1 cellular context compared by ENCODE assay signal in genomic region chr14:54488646-54489317, GRCh38.
TF ChIP-seq lines count a peak whose summit lies in the region.

TSS of gene GMFB (minus strand) at chr14:54488980. CDS start at chr14:54488927, 53 bp downstream.

TF ChIP-seq in HepG2, 621 proteins besides CTCF, POLR2A, EP300 and RAD21 (continued from another document and continues in another):
- TF ChIP-seq ELF4 (CRISPR knock-in tag; IDR thresholded peaks at IDR 0.05; ENCODE audit: borderline replicate concordance) (no peak), ZEB1 (IDR thresholded peaks at IDR 0.05; ENCODE audit: insufficient replicate concordance, low read depth) (no peak), TSC22D2 (CRISPR knock-in tag; IDR thresholded peaks at IDR 0.05; ENCODE audit: borderline replicate concordance) (no peak), TEAD3 (CRISPR knock-in tag; optimal IDR thresholded peaks at IDR 0.05; ENCODE audit: borderline replicate concordance) (no peak), NAIF1 (CRISPR knock-in tag; IDR thresholded peaks at IDR 0.05; ENCODE audit: borderline replicate concordance) (no peak; the same call in 1 of the 2 replicates), ZNF570 (CRISPR knock-in tag; IDR thresholded peaks at IDR 0.05; ENCODE audit: borderline replicate concordance) (no peak), HNRNPLL (IDR thresholded peaks at IDR 0.05; ENCODE audit: low read depth, low read length, poor library complexity, severe bottlenecking) (peak; percentile 76), KMT2A (CRISPR knock-in tag; IDR thresholded peaks at IDR 0.05) (peak; percentile 80), ZNF282 (IDR thresholded peaks at IDR 0.05; ENCODE audit: partially characterized antibody) (no peak), SALL2 (CRISPR knock-in tag; IDR thresholded peaks at IDR 0.05) (peak; percentile 79; the same call in 1 of the 2 replicates), XRCC5 (optimal IDR thresholded peaks at IDR 0.05; ENCODE audit: low read length) (no peak), NFIB (CRISPR knock-in tag; IDR thresholded peaks at IDR 0.05; ENCODE audit: borderline replicate concordance) (no peak), SIX1 (CRISPR knock-in tag; IDR thresholded peaks at IDR 0.05; ENCODE audit: borderline replicate concordance) (no peak), SNAPC4 (CRISPR knock-in tag; IDR thresholded peaks at IDR 0.05) (no peak), NFE2 (CRISPR knock-in tag; IDR thresholded peaks at IDR 0.05) (no peak), SNAPC5 (CRISPR knock-in tag; IDR thresholded peaks at IDR 0.05; ENCODE audit: borderline replicate concordance) (no peak), ZNF776 (CRISPR knock-in tag; IDR thresholded peaks at IDR 0.05) (peak; percentile 73; the same call in 1 of the 2 replicates), ZNF20 (CRISPR knock-in tag; IDR thresholded peaks at IDR 0.05) (0 out of 2 replicates have a peak, but pooled peaks have one; percentile 21), ZNF784 (CRISPR knock-in tag; IDR thresholded peaks at IDR 0.05; ENCODE audit: borderline replicate concordance) (no peak), SNAI1 (CRISPR knock-in tag; IDR thresholded peaks at IDR 0.05; ENCODE audit: borderline replicate concordance) (peak; percentile 74), RBM39 (IDR thresholded peaks at IDR 0.05; ENCODE audit: low read depth, low read length, poor library complexity, severe bottlenecking) (peak; percentile 83), SMYD3 (CRISPR knock-in tag; IDR thresholded peaks at IDR 0.05) (no peak), SMAD9 (CRISPR knock-in tag; IDR thresholded peaks at IDR 0.05) (no peak), ZNF614 (CRISPR knock-in tag; IDR thresholded peaks at IDR 0.05; ENCODE audit: borderline replicate concordance) (no peak), CSRNP1 (CRISPR knock-in tag; IDR thresholded peaks at IDR 0.05) (0 out of 2 replicates have a peak, but pooled peaks have one; percentile 48), HOXA9 (CRISPR knock-in tag; IDR thresholded peaks at IDR 0.05; ENCODE audit: borderline replicate concordance) (no peak), PHB2 (IDR thresholded peaks at IDR 0.05; ENCODE audit: partially characterized antibody) (no peak), HDAC2 (CRISPR knock-in tag; IDR thresholded peaks at IDR 0.05) (no peak; the same call in none of the 2 replicates), ELF1 (CRISPR knock-in tag; IDR thresholded peaks at IDR 0.05) (peak; percentile 72), ZNF772 (CRISPR knock-in tag; IDR thresholded peaks at IDR 0.05) (peak; percentile 52; the same call in 1 of the 2 replicates), HES4 (CRISPR knock-in tag; IDR thresholded peaks at IDR 0.05; ENCODE audit: borderline replicate concordance) (peak; percentile 60; the same call in 1 of the 2 replicates), ZNF256 (CRISPR knock-in tag; conservative IDR thresholded peaks at IDR 0.05) (no peak), ZNF891 (CRISPR knock-in tag; IDR thresholded peaks at IDR 0.05) (no peak), ZNF24 (IDR thresholded peaks at IDR 0.05) (no peak), ZNF292 (CRISPR knock-in tag; IDR thresholded peaks at IDR 0.05; ENCODE audit: borderline replicate concordance, low read depth) (no peak), POLR2AphosphoS2 (IDR thresholded peaks at IDR 0.05; ENCODE audit: low read depth, low read length) (no peak), NCOR1 (IDR thresholded peaks at IDR 0.05; ENCODE audit: borderline replicate concordance, low read length) (no peak; the same call in 1 of the 2 replicates), PHF20 (CRISPR knock-in tag; IDR thresholded peaks at IDR 0.05) (peak; percentile 75), MYC (CRISPR knock-in tag; IDR thresholded peaks at IDR 0.05; ENCODE audit: borderline replicate concordance) (peak; percentile 66; the same call in 1 of the 2 replicates), ZNF552 (CRISPR knock-in tag; IDR thresholded peaks at IDR 0.05; ENCODE audit: borderline replicate concordance) (no peak), ZSCAN21 (CRISPR knock-in tag; IDR thresholded peaks at IDR 0.05; ENCODE audit: borderline replicate concordance) (no peak)
- TF ChIP-seq, protein P1, sequence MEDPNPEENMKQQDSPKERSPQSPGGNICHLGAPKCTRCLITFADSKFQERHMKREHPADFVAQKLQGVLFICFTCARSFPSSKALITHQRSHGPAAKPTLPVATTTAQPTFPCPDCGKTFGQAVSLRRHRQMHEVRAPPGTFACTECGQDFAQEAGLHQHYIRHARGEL (CRISPR knock-in tag; IDR thresholded peaks at IDR 0.05) = no peak
- TF ChIP-seq, protein P2, sequence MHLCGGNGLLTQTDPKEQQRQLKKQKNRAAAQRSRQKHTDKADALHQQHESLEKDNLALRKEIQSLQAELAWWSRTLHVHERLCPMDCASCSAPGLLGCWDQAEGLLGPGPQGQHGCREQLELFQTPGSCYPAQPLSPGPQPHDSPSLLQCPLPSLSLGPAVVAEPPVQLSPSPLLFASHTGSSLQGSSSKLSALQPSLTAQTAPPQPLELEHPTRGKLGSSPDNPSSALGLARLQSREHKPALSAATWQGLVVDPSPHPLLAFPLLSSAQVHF (CRISPR knock-in tag; IDR thresholded peaks at IDR 0.05) = no peak
- TF ChIP-seq, protein P3, sequence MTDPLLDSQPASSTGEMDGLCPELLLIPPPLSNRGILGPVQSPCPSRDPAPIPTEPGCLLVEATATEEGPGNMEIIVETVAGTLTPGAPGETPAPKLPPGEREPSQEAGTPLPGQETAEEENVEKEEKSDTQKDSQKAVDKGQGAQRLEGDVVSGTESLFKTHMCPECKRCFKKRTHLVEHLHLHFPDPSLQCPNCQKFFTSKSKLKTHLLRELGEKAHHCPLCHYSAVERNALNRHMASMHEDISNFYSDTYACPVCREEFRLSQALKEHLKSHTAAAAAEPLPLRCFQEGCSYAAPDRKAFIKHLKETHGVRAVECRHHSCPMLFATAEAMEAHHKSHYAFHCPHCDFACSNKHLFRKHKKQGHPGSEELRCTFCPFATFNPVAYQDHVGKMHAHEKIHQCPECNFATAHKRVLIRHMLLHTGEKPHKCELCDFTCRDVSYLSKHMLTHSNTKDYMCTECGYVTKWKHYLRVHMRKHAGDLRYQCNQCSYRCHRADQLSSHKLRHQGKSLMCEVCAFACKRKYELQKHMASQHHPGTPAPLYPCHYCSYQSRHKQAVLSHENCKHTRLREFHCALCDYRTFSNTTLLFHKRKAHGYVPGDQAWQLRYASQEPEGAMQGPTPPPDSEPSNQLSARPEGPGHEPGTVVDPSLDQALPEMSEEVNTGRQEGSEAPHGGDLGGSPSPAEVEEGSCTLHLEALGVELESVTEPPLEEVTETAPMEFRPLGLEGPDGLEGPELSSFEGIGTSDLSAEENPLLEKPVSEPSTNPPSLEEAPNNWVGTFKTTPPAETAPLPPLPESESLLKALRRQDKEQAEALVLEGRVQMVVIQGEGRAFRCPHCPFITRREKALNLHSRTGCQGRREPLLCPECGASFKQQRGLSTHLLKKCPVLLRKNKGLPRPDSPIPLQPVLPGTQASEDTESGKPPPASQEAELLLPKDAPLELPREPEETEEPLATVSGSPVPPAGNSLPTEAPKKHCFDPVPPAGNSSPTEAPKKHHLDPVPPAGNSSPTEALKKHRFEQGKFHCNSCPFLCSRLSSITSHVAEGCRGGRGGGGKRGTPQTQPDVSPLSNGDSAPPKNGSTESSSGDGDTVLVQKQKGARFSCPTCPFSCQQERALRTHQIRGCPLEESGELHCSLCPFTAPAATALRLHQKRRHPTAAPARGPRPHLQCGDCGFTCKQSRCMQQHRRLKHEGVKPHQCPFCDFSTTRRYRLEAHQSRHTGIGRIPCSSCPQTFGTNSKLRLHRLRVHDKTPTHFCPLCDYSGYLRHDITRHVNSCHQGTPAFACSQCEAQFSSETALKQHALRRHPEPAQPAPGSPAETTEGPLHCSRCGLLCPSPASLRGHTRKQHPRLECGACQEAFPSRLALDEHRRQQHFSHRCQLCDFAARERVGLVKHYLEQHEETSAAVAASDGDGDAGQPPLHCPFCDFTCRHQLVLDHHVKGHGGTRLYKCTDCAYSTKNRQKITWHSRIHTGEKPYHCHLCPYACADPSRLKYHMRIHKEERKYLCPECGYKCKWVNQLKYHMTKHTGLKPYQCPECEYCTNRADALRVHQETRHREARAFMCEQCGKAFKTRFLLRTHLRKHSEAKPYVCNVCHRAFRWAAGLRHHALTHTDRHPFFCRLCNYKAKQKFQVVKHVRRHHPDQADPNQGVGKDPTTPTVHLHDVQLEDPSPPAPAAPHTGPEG (CRISPR knock-in tag; IDR thresholded peaks at IDR 0.05) = peak; percentile 38; the same call in 1 of the 2 replicates
- TF ChIP-seq, protein P4, sequence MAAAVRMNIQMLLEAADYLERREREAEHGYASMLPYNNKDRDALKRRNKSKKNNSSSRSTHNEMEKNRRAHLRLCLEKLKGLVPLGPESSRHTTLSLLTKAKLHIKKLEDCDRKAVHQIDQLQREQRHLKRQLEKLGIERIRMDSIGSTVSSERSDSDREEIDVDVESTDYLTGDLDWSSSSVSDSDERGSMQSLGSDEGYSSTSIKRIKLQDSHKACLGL (CRISPR knock-in tag; IDR thresholded peaks at IDR 0.05) = peak; percentile 63; the same call in 1 of the 2 replicates
- TF ChIP-seq, protein P5, sequence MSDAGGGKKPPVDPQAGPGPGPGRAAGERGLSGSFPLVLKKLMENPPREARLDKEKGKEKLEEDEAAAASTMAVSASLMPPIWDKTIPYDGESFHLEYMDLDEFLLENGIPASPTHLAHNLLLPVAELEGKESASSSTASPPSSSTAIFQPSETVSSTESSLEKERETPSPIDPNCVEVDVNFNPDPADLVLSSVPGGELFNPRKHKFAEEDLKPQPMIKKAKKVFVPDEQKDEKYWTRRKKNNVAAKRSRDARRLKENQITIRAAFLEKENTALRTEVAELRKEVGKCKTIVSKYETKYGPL (CRISPR knock-in tag; IDR thresholded peaks at IDR 0.05) = no peak
- TF ChIP-seq, protein P6, sequence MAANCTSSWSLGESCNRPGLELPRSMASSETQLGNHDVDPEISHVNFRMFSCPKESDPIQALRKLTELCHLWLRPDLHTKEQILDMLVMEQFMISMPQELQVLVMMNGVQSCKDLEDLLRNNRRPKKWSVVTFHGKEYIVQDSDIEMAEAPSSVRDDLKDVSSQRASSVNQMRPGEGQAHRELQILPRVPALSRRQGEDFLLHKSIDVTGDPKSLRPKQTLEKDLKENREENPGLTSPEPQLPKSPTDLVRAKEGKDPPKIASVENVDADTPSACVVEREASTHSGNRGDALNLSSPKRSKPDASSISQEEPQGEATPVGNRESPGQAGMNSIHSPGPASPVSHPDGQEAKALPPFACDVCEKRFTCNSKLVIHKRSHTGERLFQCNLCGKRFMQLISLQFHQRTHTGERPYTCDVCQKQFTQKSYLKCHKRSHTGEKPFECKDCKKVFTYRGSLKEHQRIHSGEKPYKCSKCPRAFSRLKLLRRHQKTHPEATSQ (CRISPR knock-in tag; IDR thresholded peaks at IDR 0.05; ENCODE audit: borderline replicate concordance) = peak; percentile 72; the same call in 1 of the 2 replicates
